1 cellular context compared by ENCODE assay signal in genomic region chr6:57342148-57342669, GRCh38.
TF ChIP-seq lines count a peak whose summit lies in the region.

No MANE protein-coding gene starts in this region.

TF ChIP-seq in IMR-90, 13 proteins besides CTCF, POLR2A, EP300 and RAD21:
- TF ChIP-seq USF2 (IDR thresholded peaks at IDR 0.05; ENCODE audit: low read depth, low read length) = no peak
- no peak for TF ChIP-seq MAFK (IDR thresholded peaks at IDR 0.05; ENCODE audit: low read depth, low read length)
- TF ChIP-seq SMC3 (IDR thresholded peaks at IDR 0.05; ENCODE audit: low read depth, low read length) = no peak
- TF ChIP-seq RFX5 (IDR thresholded peaks at IDR 0.05; ENCODE audit: low read depth, low read length) = no peak
- TF ChIP-seq NFE2L2 (IDR thresholded peaks at IDR 0.05; ENCODE audit: low read depth, low read length) = no peak
- TF ChIP-seq ELK1 (IDR thresholded peaks at IDR 0.05; ENCODE audit: borderline replicate concordance, low read depth, low read length) = no peak
- TF ChIP-seq MXI1 (IDR thresholded peaks at IDR 0.05; ENCODE audit: borderline replicate concordance, low read depth, low read length) = no peak
